In the genomic region with DNA sequence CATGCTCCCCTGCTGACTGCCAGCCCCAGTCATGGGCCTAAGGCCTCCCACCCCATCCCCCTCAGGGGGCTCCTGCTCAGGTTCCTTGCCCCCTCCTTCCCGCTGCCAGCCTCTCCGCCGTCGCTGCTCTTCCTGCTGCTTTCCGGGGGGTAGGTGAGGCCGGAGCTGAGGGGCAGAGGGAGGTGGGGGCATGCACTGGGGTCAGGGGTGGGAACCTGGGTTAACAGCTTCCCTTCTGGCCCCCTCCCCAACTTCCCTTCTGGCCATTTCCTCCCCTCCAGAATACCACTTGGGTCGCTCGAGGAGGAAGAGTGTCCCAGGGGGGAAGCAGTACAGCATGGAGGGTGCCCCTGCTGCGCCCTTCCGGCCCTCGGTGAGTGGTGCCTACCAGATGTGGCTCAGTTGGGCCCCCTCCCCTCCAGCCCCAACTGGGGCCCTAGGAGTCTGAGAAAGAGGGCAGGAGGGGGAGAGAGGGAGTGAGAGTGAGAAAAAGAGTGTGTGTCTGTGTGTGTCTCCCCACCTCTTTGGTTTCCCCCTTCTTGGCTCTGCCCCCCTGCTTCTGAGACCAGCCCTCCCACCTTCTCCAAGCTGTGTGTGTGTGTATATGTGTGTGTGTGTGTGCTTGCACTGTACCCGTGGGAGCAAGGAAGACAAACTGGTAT, we compare ENCODE assay signal across 10 cellular contexts. TPM values are rescaled to one million over a fixed set of nuclear protein-coding genes. Genes with fewer than 3 reads are reported as not detected.
A peak's percentile ranks its signal among the peaks of the same experiment; 100 is the strongest.
DNase-seq lines count a peak whose midpoint lies in the region; ATAC-seq and TF ChIP-seq lines count a peak whose summit lies in the region.
"Had no signal": no experiment of that assay in that cellular context is flagged by ENCODE, and none has a peak within 500 bp of the region (broad histone marks: within the 10 kb centered on the region; RNA-seq: fewer than 3 reads in every experiment).

No MANE protein-coding gene starts in this region.

- no peak for DNase-seq in activated T-cell treated with anti-CD3 and anti-CD28 coated beads, Interleukin-2, amount 50 U/mL, for 72 hours
- no peak for DNase-seq in activated T-cell treated with anti-CD3 and anti-CD28 coated beads for 4 hours
- no peak for DNase-seq in SK-N-MC (ENCODE audit: low read depth, low spot score)
- DNase-seq in transverse colon: no peak
- no peak for DNase-seq in adrenal gland
- DNase-seq in posterior vena cava (ENCODE audit: low spot score): no peak
- no peak for DNase-seq in foreskin fibroblast
- DNase-seq: BE2C; stimulated activated CD4-positive, alpha-beta T cell treated with anti-CD3 and anti-CD28 coated beads, Interleukin-4, amount 100 ng/mL, for 1 hour had no signal

- WGBS in transverse colon (ENCODE audit: low coverage in 1 of 2), 2 donors: 61% methylated on average over 12 of the region's 12 CpGs; no CpG with 5 or more reads in 1 of the 2 donors
- WGBS in adrenal gland, 4 donors: 61 to 67% (median 65%) methylated on average over 12 of the region's 12 CpGs

- ATAC-seq in activated T-cell treated with anti-CD3 and anti-CD28 coated beads, Interleukin-2, amount 50 U/mL, for 72 hours (replicated peaks in 1 of 2): no peak

- no peaks in the 10 kb centered on the region for H3K9me3 Mint-ChIP-seq in activated T-cell treated with anti-CD3 and anti-CD28 coated beads, Interleukin-2, amount 50 U/mL, for 72 hours

- intact Hi-C loops in transverse colon (cut with DNase I; ENCODE audit: low total_unique reads): no loop called here
- intact Hi-C loops in adrenal gland (cut with DNase I): no loop called here
- intact Hi-C loops in posterior vena cava (cut with DNase I): no loop called here

- H3K4me3 Mint-ChIP-seq in activated T-cell treated with anti-CD3 and anti-CD28 coated beads, Interleukin-2, amount 50 U/mL, for 72 hours: peak overlapping the region; percentile 53 to 88

- in situ Hi-C loops in transverse colon (cut with MboI; ENCODE audit: low pct_ligation_motif_present in 1 of 4, low pct_unique_long_range_greater_than_20kb in 1 of 4, low sequenced_read_pairs in 3 of 4): no loop called here

- peaks cover 6% of the 10 kb centered on the region in 2 donors for H3K36me3 Mint-ChIP-seq in activated T-cell treated with anti-CD3 and anti-CD28 coated beads, Interleukin-2, amount 50 U/mL, for 72 hours (ENCODE audit: insufficient read depth in 2 of 2)

- no peaks in the 10 kb centered on the region for H3K9me3 ChIP-seq in SK-N-MC (ENCODE audit: low read depth, low read length)
- H3K9me3 ChIP-seq in iPS-15b (ENCODE audit: control insufficient read depth, insufficient read depth, low read length): no peaks in the 10 kb centered on the region
- H3K9me3 ChIP-seq in transverse colon: no peaks in the 10 kb centered on the region
- no peaks in the 10 kb centered on the region for H3K9me3 ChIP-seq in adrenal gland (replicated peaks in 1 of 3)
- H3K9me3 ChIP-seq: BE2C had no signal

- H3K36me3 ChIP-seq in SK-N-MC (ENCODE audit: insufficient read depth, low read length) (peaks cover 7% of the 10 kb centered on the region; the same call in 1 of the 2 replicates), iPS-15b (ENCODE audit: control insufficient read depth, insufficient read depth, low read length) (peaks cover 18% of the 10 kb centered on the region), transverse colon (peaks cover 0 to 14% (median 0%) of the 10 kb centered on the region in 4 donors), adrenal gland (replicated peaks in 1 of 2) (peaks cover 0 to 19% of the 10 kb centered on the region in 2 donors)

- no peak for TF ChIP-seq POLR2A in transverse colon (IDR thresholded peaks at IDR 0.05)
- TF ChIP-seq POLR2A in adrenal gland (IDR thresholded peaks at IDR 0.05): no peak

- TF ChIP-seq CTCF in transverse colon (IDR thresholded peaks at IDR 0.05): no peak
- no peak for TF ChIP-seq CTCF in adrenal gland (IDR thresholded peaks at IDR 0.05)
- TF ChIP-seq CTCF in foreskin fibroblast (IDR thresholded peaks at IDR 0.05; ENCODE audit: low read depth, low read length): no peak

- H3K4me3 ChIP-seq in SK-N-MC (peak overlapping the region; percentile 56; the same call in 1 of the 2 replicates), iPS-15b (ENCODE audit: low read depth, low read length) (peak overlapping the region; percentile 89), transverse colon (no peak overlapping the region), adrenal gland (no peak overlapping the region), foreskin fibroblast (ENCODE audit: low read depth in 1 of 2, low read length in 2 of 2) (no peak overlapping the region)

- H3K9ac ChIP-seq in SK-N-MC (ENCODE audit: insufficient read length): no peak overlapping the region
- peak overlapping the region; percentile 73 for H3K9ac ChIP-seq in iPS-15b (ENCODE audit: low read depth, low read length)

- no peak overlapping the region for H3K27ac ChIP-seq in SK-N-MC
- H3K27ac ChIP-seq in transverse colon: peak overlapping the region; percentile 21 to 90 (median 70)
- H3K27ac ChIP-seq in adrenal gland: no peak overlapping the region

- peaks cover 62% of the 10 kb centered on the region for H3K4me1 Mint-ChIP-seq in activated T-cell treated with anti-CD3 and anti-CD28 coated beads, Interleukin-2, amount 50 U/mL, for 72 hours (ENCODE audit: low read depth)

- H3K4me1 ChIP-seq in iPS-15b (ENCODE audit: control insufficient read depth, insufficient read depth, low read length) (peaks cover 25% of the 10 kb centered on the region), transverse colon (peaks cover 9 to 37% (median 28%) of the 10 kb centered on the region in 4 donors), adrenal gland (replicated peaks in 1 of 2) (peaks cover 11 to 44% of the 10 kb centered on the region in 2 donors)

- H3K27me3 ChIP-seq in iPS-15b (ENCODE audit: control insufficient read depth, insufficient read depth, low read length) (no peaks in the 10 kb centered on the region), transverse colon (no peaks in the 10 kb centered on the region), adrenal gland (no peaks in the 10 kb centered on the region)
- H3K27me3 ChIP-seq: BE2C had no signal

- no peak overlapping the region for H3K27ac Mint-ChIP-seq in activated T-cell treated with anti-CD3 and anti-CD28 coated beads, Interleukin-2, amount 50 U/mL, for 72 hours

- TF ChIP-seq EP300 in transverse colon (IDR thresholded peaks at IDR 0.05; ENCODE audit: low read depth): no peak

- H3K27me3 Mint-ChIP-seq in activated T-cell treated with anti-CD3 and anti-CD28 coated beads, Interleukin-2, amount 50 U/mL, for 72 hours (ENCODE audit: low read depth): no peaks in the 10 kb centered on the region

RNA-seq across cellular contexts. Expression of gene SYNGAP1, which starts 12.1 kb away (rescaled TPM):
- 10 to 100 TPM; 86.9 to 91.5 TPM for total RNA-seq in activated T-cell treated with anti-CD3 and anti-CD28 coated beads, Interleukin-2, amount 50 U/mL, for 72 hours
- 10 to 100 TPM in 2 of 4 donors, 1 to 10 TPM in 2; 4.9 to 37.2 (median 11.1) TPM for total RNA-seq in transverse colon
- 10 to 100 TPM in 4 of 8 donors, 1 to 10 TPM in 4; 3.6 to 23.9 (median 10.3) TPM for total RNA-seq in adrenal gland
- 10 to 100 TPM in 1 of 3 donors, 1 to 10 TPM in 2; 5.0 to 73.5 (median 8.3) TPM for polyA plus RNA-seq in adrenal gland
- 10 to 100 TPM; 15.4 to 19.3 TPM for total RNA-seq in posterior vena cava

RNA-seq across cellular contexts. Expression of gene CUTA, which starts 14.1 kb away (rescaled TPM):
- 100 to 1,000 TPM; 212 to 222 TPM for total RNA-seq in activated T-cell treated with anti-CD3 and anti-CD28 coated beads, Interleukin-2, amount 50 U/mL, for 72 hours
- 100 to 1,000 TPM in 2 of 4 donors, 10 to 100 TPM in 2; 18.9 to 134 (median 91.3) TPM for total RNA-seq in transverse colon
- 100 to 1,000 TPM; 267 to 437 (median 306) TPM for total RNA-seq in adrenal gland
- polyA plus RNA-seq in adrenal gland: 100 to 1,000 TPM; 212 to 370 (median 213) TPM
- total RNA-seq in posterior vena cava: 100 to 1,000 TPM; 107 to 110 TPM

RNA-seq across cellular contexts. Expression of gene PHF1, which starts 21.2 kb away (rescaled TPM):
- 10 to 100 TPM; 65.2 to 77.3 TPM for total RNA-seq in activated T-cell treated with anti-CD3 and anti-CD28 coated beads, Interleukin-2, amount 50 U/mL, for 72 hours
- total RNA-seq in transverse colon (100 to 1,000 TPM in 1 of 4 donors, 10 to 100 TPM in 3; 47.8 to 110 (median 48.4) TPM), adrenal gland (100 to 1,000 TPM in 1 of 8 donors, 10 to 100 TPM in 7; 50.5 to 102 (median 66.6) TPM), posterior vena cava (10 to 100 TPM; 46.3 to 67.6 TPM)
- 100 to 1,000 TPM in 2 of 3 donors, 10 to 100 TPM in 1; 36.6 to 410 (median 298) TPM for polyA plus RNA-seq in adrenal gland

RNA-seq across cellular contexts. Expression of gene ZBTB9, which starts 22.4 kb away (rescaled TPM):
- total RNA-seq in activated T-cell treated with anti-CD3 and anti-CD28 coated beads, Interleukin-2, amount 50 U/mL, for 72 hours: 10 to 100 TPM; 10.2 to 13.6 TPM
- total RNA-seq in transverse colon (1 to 10 TPM in 2 of 4 donors, not detected in 2; 2.2 to 3.2 TPM), adrenal gland (10 to 100 TPM in 1 of 8 donors, 1 to 10 TPM in 7; 2.3 to 10.3 (median 6.7) TPM), posterior vena cava (1 to 10 TPM; 3.9 to 5.0 TPM)
- polyA plus RNA-seq in adrenal gland: 10 to 100 TPM in 1 of 3 donors, 1 to 10 TPM in 2; 3.8 to 11.2 (median 4.2) TPM

RNA-seq across cellular contexts. Expression of gene KIFC1, which starts 40.4 kb away (rescaled TPM):
- 10 to 100 TPM; 91.7 to 96.3 TPM for total RNA-seq in activated T-cell treated with anti-CD3 and anti-CD28 coated beads, Interleukin-2, amount 50 U/mL, for 72 hours
- total RNA-seq in transverse colon (10 to 100 TPM in 1 of 4 donors, 1 to 10 TPM in 3; 2.6 to 51.5 (median 5.8) TPM), adrenal gland (1 to 10 TPM in 6 of 8 donors, under 1 TPM in 1, not detected in 1; 0.60 to 3.3 (median 1.6) TPM), posterior vena cava (1 to 10 TPM in 1 of 2 donors, under 1 TPM in 1; 0.29 to 1.0 TPM)
- polyA plus RNA-seq in adrenal gland: 1 to 10 TPM in 1 of 3 donors, under 1 TPM in 2; 0.74 to 1.4 (median 0.88) TPM

Comparison
In these comparisons a context has a peak if more than half of its experiments do, and no peak if none do; other contexts are left out.
1. H3K27ac ChIP-seq: peak in transverse colon (4 of 4); none in SK-N-MC (single experiment) and adrenal gland (0 of 5).
2. H3K4me3 ChIP-seq: peak in SK-N-MC (single experiment) and iPS-15b (single experiment); none in transverse colon (0 of 4), adrenal gland (0 of 4) and foreskin fibroblast (0 of 2).